8 cellular contexts compared by ENCODE assay signal in genomic region chr17:2396568-2397246, GRCh38. TPM values are rescaled to one million over a fixed set of nuclear protein-coding genes. Genes with fewer than 3 reads are reported as not detected.
A peak's percentile ranks its signal among the peaks of the same experiment; 100 is the strongest.
DNase-seq lines count a peak whose midpoint lies in the region; ATAC-seq, FAIRE-seq and TF ChIP-seq lines count a peak whose summit lies in the region.

No MANE protein-coding gene starts in this region.

- intact Hi-C loops in left ventricle myocardium inferior (cut with micrococcal nuclease), result no loop called here

- in situ Hi-C loops in astrocyte of the cerebellum (cut with HindIII; ENCODE audit: low sequenced_read_pairs), result no loop called here

- H3K4me3 ChIP-seq in SJSA1 (peak overlapping the region; percentile 13), astrocyte of the cerebellum (ENCODE audit: low read depth, low read length) (peak overlapping the region; percentile 28), left ventricle myocardium inferior (peak overlapping the region; percentile 87), parathyroid adenoma (ENCODE audit: low read depth, low read length) (peak overlapping the region; percentile 32)

- DNase-seq in DMS153 treated with DMSO at 0.1 percent for 48 hours (lab: John Stamatoyannopoulos, UW; ENCODE audit: unreplicated experiment), result peak; percentile 43
- peak; percentile 95 for DNase-seq in HTR-8/SVneo (ENCODE audit: insufficient read length, low spot score)
- DNase-seq in SJSA1 (ENCODE audit: low read depth in 1 of 2, low spot score in 2 of 2), result peak; percentile 90 to 94
- peak; percentile 66 for DNase-seq in astrocyte of the cerebellum (ENCODE audit: low read depth)
- DNase-seq in left ventricle myocardium inferior, result peak; percentile 94
- DNase-seq in NCI-H748 treated with DMSO at 0.1 percent for 48 hours (lab: John Stamatoyannopoulos, UW), result no peak

- H3K27ac ChIP-seq in SJSA1 (peak overlapping the region; percentile 54), left ventricle myocardium inferior (replicated peaks) (peak overlapping the region; percentile 99), parathyroid adenoma (peak overlapping the region; percentile 100)

- H3K4me1 ChIP-seq in SJSA1 (replicated peaks), result peaks cover 52% of the 10 kb centered on the region
- peaks cover 82% of the 10 kb centered on the region for H3K4me1 ChIP-seq in left ventricle myocardium inferior
- H3K4me1 ChIP-seq in parathyroid adenoma, result peaks cover 47% of the 10 kb centered on the region

- H3K27me3 ChIP-seq in SJSA1 (replicated peaks) (no peaks in the 10 kb centered on the region), left ventricle myocardium inferior (ENCODE audit: low read depth) (no peaks in the 10 kb centered on the region), parathyroid adenoma (ENCODE audit: control insufficient read depth, insufficient read depth, low read length) (no peaks in the 10 kb centered on the region)

- peak overlapping the region; percentile 69 for H3K4me2 ChIP-seq in parathyroid adenoma (ENCODE audit: low read length)

- peak overlapping the region; percentile 24 for H3K9ac ChIP-seq in parathyroid adenoma

- FAIRE-seq in HTR-8/SVneo (lab: Jason Lieb, UNC), result peak; percentile 95

- H2AFZ ChIP-seq in parathyroid adenoma, result peak overlapping the region; percentile 12

- ATAC-seq in GM19351 (IDR thresholded peaks at IDR 0.05; ENCODE audit: unreplicated experiment), result no peak

- H3K79me2 ChIP-seq in parathyroid adenoma, result peaks cover 3% of the 10 kb centered on the region

- H3K36me3 ChIP-seq in SJSA1, result peaks cover 4% of the 10 kb centered on the region; the same call in 1 of the 2 replicates
- no peaks in the 10 kb centered on the region for H3K36me3 ChIP-seq in left ventricle myocardium inferior
- H3K36me3 ChIP-seq in parathyroid adenoma (ENCODE audit: control insufficient read depth, insufficient read depth, low read length), result no peaks in the 10 kb centered on the region

- TF ChIP-seq CTCF in astrocyte of the cerebellum (IDR thresholded peaks at IDR 0.05; ENCODE audit: low read depth, low read length, missing control alignments) (no peak), left ventricle myocardium inferior (IDR thresholded peaks at IDR 0.05; ENCODE audit: borderline replicate concordance) (no peak), parathyroid adenoma (IDR thresholded peaks at IDR 0.05) (no peak)

- H3K9me3 ChIP-seq in SJSA1 (replicated peaks) (0 out of 2 replicates have a peak, but pooled peaks cover 3% of the 10 kb centered on the region), left ventricle myocardium inferior (replicated peaks) (no peaks in the 10 kb centered on the region), parathyroid adenoma (ENCODE audit: control insufficient read depth, low read length) (no peaks in the 10 kb centered on the region)

RNA-seq across cellular contexts. Expression of gene MNT, which starts 4.2 kb away (rescaled TPM):
- 3.0 and 3.5 TPM in 2 replicates for total RNA-seq in SJSA1 (2014; rRNA removed; shearing (Covaris generic))
- total RNA-seq in left ventricle myocardium inferior, result 9.9 TPM

RNA-seq across cellular contexts. Expression of gene SGSM2, which starts 59.4 kb away (rescaled TPM):
- total RNA-seq in SJSA1 (2014; rRNA removed; shearing (Covaris generic)), result 14.8 and 18.6 TPM in 2 replicates
- total RNA-seq in left ventricle myocardium inferior, result 24.5 TPM

Comparison
In these comparisons a context has a peak if more than half of its experiments do, and no peak if none do; other contexts are left out.
1. H3K4me3 ChIP-seq: peak in every context shown above with its lines; median percentile 87 in left ventricle myocardium inferior; 32 in parathyroid adenoma; 28 in astrocyte of the cerebellum; 13 in SJSA1.